In the genomic region with DNA sequence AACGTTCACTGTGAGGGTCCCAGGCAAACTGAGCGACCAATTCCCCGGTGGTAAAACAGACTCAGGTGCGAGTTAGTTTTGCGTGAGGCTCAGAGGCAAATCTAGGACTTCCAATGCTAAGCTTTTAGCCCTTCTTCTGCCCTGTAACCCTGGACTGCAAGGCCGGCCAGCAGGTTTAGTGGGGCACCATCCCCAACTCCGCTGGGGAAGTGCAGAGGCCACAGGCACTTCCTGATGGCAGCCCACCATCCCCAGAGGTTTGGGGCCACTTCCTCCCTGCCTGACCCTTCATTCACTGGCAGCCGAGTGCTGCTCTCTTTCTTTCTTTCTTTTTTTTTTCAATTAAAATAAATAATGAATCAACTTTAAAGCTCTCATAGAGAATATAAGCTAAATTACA, we compare ENCODE assay signal across 16 cellular contexts.
DNase-seq lines count a peak whose midpoint lies in the region; TF ChIP-seq lines count a peak whose summit lies in the region.
"Had no signal": no experiment of that assay in that cellular context is flagged by ENCODE, and none has a peak within 500 bp of the region (broad histone marks: within the 10 kb centered on the region; RNA-seq: fewer than 3 reads in every experiment).

No MANE protein-coding gene starts in this region.

- TF ChIP-seq CTCF in VCaP (conservative IDR thresholded peaks at IDR 0.05) (no peak), osteocyte (IDR thresholded peaks at IDR 0.05) (no peak), endothelial cell (IDR thresholded peaks at IDR 0.05; ENCODE audit: unreplicated experiment) (no peak)

- H3K4me3 Mint-ChIP-seq in activated CD4-positive, alpha-beta memory T cell treated with anti-CD3 and anti-CD28 coated beads, Interleukin-2, amount 10 ng/mL, durations not matched to agents 7 days and 5 days = no peak overlapping the region
- no peak overlapping the region for H3K4me3 Mint-ChIP-seq in activated CD4-positive, alpha-beta memory T cell treated with anti-CD3 and anti-CD28 coated beads for 36 hours
- no peak overlapping the region for H3K4me3 Mint-ChIP-seq in osteocyte (ENCODE audit: unreplicated experiment)
- no peak overlapping the region for H3K4me3 Mint-ChIP-seq in endothelial cell (ENCODE audit: unreplicated experiment)

- H3K27ac ChIP-seq in VCaP = peak overlapping the region; percentile 47; the same call in 1 of the 2 replicates
- H3K27ac ChIP-seq: 22Rv1, Peyer's patch had no signal

- intact Hi-C loops in activated CD4-positive, alpha-beta memory T cell treated with anti-CD3 and anti-CD28 coated beads for 36 hours (cut with micrococcal nuclease) = no loop called here

- DNase-seq in activated CD4-positive, alpha-beta memory T cell treated with anti-CD3 and anti-CD28 coated beads, Interleukin-2, amount 10 ng/mL, durations not matched to agents 7 days and 5 days = peak; percentile 9
- no peak for DNase-seq in activated CD4-positive, alpha-beta memory T cell treated with anti-CD3 and anti-CD28 coated beads for 36 hours
- DNase-seq in CMK (ENCODE audit: low read depth) (peak; percentile 21), osteocyte (ENCODE audit: extremely low spot score, unreplicated experiment) (peak; percentile 44), OCI-M2 (lab: John Stamatoyannopoulos, UW; ENCODE audit: unreplicated experiment) (no peak), endothelial cell (ENCODE audit: low spot score) (no peak)
- no peak for DNase-seq in stimulated activated CD4-positive, alpha-beta T cell treated with anti-CD3 and anti-CD28 coated beads, Interleukin-2, amount 100 ng/mL, for 24 hours
- DNase-seq: AML-193, GDM1, NCI-H1105 treated with DMSO at 0.1 percent for 48 hours, NCI-H1694, NCI-H2081 treated with DMSO at 0.1 percent for 48 hours, Right ventricle myocardium superior had no signal

- H3K36me3 Mint-ChIP-seq in activated CD4-positive, alpha-beta memory T cell treated with anti-CD3 and anti-CD28 coated beads, Interleukin-2, amount 10 ng/mL, durations not matched to agents 7 days and 5 days (ENCODE audit: low read depth) = no peaks in the 10 kb centered on the region
- H3K36me3 Mint-ChIP-seq in activated CD4-positive, alpha-beta memory T cell treated with anti-CD3 and anti-CD28 coated beads for 36 hours = no peaks in the 10 kb centered on the region
- H3K36me3 Mint-ChIP-seq in osteocyte (ENCODE audit: unreplicated experiment) = no peaks in the 10 kb centered on the region
- no peaks in the 10 kb centered on the region for H3K36me3 Mint-ChIP-seq in endothelial cell (ENCODE audit: low read depth, unreplicated experiment)

- peaks cover 2% of the 10 kb centered on the region for H3K4me1 Mint-ChIP-seq in activated CD4-positive, alpha-beta memory T cell treated with anti-CD3 and anti-CD28 coated beads, Interleukin-2, amount 10 ng/mL, durations not matched to agents 7 days and 5 days
- H3K4me1 Mint-ChIP-seq in activated CD4-positive, alpha-beta memory T cell treated with anti-CD3 and anti-CD28 coated beads for 36 hours (ENCODE audit: low read depth) = no peaks in the 10 kb centered on the region
- H3K4me1 Mint-ChIP-seq in osteocyte (ENCODE audit: unreplicated experiment) (no peaks in the 10 kb centered on the region), endothelial cell (ENCODE audit: unreplicated experiment) (peaks cover 34% of the 10 kb centered on the region)

- no peaks in the 10 kb centered on the region for H3K9me3 Mint-ChIP-seq in activated CD4-positive, alpha-beta memory T cell treated with anti-CD3 and anti-CD28 coated beads, Interleukin-2, amount 10 ng/mL, durations not matched to agents 7 days and 5 days
- H3K9me3 Mint-ChIP-seq in activated CD4-positive, alpha-beta memory T cell treated with anti-CD3 and anti-CD28 coated beads for 36 hours = no peaks in the 10 kb centered on the region
- H3K9me3 Mint-ChIP-seq in osteocyte (ENCODE audit: unreplicated experiment) (peaks cover 11% of the 10 kb centered on the region), endothelial cell (ENCODE audit: unreplicated experiment) (no peaks in the 10 kb centered on the region)

- no peak overlapping the region for H3K27ac Mint-ChIP-seq in activated CD4-positive, alpha-beta memory T cell treated with anti-CD3 and anti-CD28 coated beads, Interleukin-2, amount 10 ng/mL, durations not matched to agents 7 days and 5 days
- no peak overlapping the region for H3K27ac Mint-ChIP-seq in activated CD4-positive, alpha-beta memory T cell treated with anti-CD3 and anti-CD28 coated beads for 36 hours
- no peak overlapping the region for H3K27ac Mint-ChIP-seq in osteocyte (ENCODE audit: unreplicated experiment)
- no peak overlapping the region for H3K27ac Mint-ChIP-seq in endothelial cell (ENCODE audit: unreplicated experiment)

- POLR2A ChIA-PET in activated CD4-positive, alpha-beta memory T cell treated with anti-CD3 and anti-CD28 coated beads, Interleukin-2, amount 10 ng/mL, durations not matched to agents 7 days and 5 days (lab: Charles Lee) = no interaction called here
- POLR2A ChIA-PET in activated CD4-positive, alpha-beta memory T cell treated with anti-CD3 and anti-CD28 coated beads for 36 hours (lab: Charles Lee) = no interaction called here

- CTCF ChIA-PET in activated CD4-positive, alpha-beta memory T cell treated with anti-CD3 and anti-CD28 coated beads, Interleukin-2, amount 10 ng/mL, durations not matched to agents 7 days and 5 days (lab: Charles Lee) = no interaction called here
- CTCF ChIA-PET in activated CD4-positive, alpha-beta memory T cell treated with anti-CD3 and anti-CD28 coated beads for 36 hours (lab: Charles Lee) = no interaction called here

- H3K27me3 Mint-ChIP-seq in activated CD4-positive, alpha-beta memory T cell treated with anti-CD3 and anti-CD28 coated beads, Interleukin-2, amount 10 ng/mL, durations not matched to agents 7 days and 5 days = peaks cover 28% of the 10 kb centered on the region
- H3K27me3 Mint-ChIP-seq in activated CD4-positive, alpha-beta memory T cell treated with anti-CD3 and anti-CD28 coated beads for 36 hours = peaks cover 11% of the 10 kb centered on the region
- H3K27me3 Mint-ChIP-seq in osteocyte (ENCODE audit: unreplicated experiment) = peaks cover 3% of the 10 kb centered on the region
- peaks cover 10% of the 10 kb centered on the region for H3K27me3 Mint-ChIP-seq in endothelial cell (ENCODE audit: unreplicated experiment)

Comparison
In these comparisons a context has a peak if more than half of its experiments do, and no peak if none do; other contexts are left out.
1. DNase-seq: peak in activated CD4-positive, alpha-beta memory T cell treated with anti-CD3 and anti-CD28 coated beads, Interleukin-2, amount 10 ng/mL, durations not matched to agents 7 days and 5 days (single experiment), CMK (single experiment) and osteocyte (single experiment); none in activated CD4-positive, alpha-beta memory T cell treated with anti-CD3 and anti-CD28 coated beads for 36 hours (single experiment), stimulated activated CD4-positive, alpha-beta T cell treated with anti-CD3 and anti-CD28 coated beads, Interleukin-2, amount 100 ng/mL, for 24 hours (0 of 2), OCI-M2 (single experiment) and endothelial cell (single experiment).